Comparison of ENCODE assay signal across 10 cellular contexts in the genomic region with DNA sequence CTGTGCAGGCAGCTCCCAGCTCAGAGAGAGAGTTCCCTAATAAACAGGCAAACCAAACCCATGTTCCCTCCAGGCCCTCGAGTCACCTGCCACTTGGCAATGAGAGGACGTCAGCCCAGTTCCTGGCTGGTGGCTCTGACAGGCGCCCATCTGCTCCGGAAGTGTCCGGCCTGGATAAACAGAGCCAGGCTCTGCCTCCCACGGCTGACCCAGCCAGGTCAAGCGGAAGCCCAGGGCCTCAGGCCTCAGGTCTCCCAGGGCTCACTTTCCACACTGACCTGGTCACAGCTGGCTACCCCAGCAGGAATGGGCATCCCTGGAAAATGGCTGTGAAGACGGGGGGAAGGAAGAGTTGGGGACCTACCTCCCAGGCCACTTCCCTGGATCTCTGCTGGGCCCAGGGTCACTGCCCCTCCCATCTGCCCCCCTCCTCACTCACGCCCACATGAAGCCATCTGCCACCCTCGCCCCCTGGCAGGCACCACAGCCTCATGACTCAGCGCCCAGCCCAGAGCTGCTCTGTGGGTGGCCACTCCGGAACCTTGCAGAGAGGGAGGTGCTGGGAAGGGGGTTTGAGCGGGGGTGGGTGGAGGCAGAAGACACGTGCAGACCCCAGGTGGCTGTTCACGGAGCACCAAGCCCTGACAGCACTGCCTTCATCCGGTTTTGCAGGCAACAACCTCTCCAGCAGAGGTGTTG. TPM values are rescaled to one million over a fixed set of nuclear protein-coding genes. Genes with fewer than 3 reads are reported as not detected.
A peak's percentile ranks its signal among the peaks of the same experiment; 100 is the strongest.
DNase-seq lines count a peak whose midpoint lies in the region; ATAC-seq and TF ChIP-seq lines count a peak whose summit lies in the region.
"Had no signal": no experiment of that assay in that cellular context is flagged by ENCODE, and none has a peak within 500 bp of the region (broad histone marks: within the 10 kb centered on the region; RNA-seq: fewer than 3 reads in every experiment).

No MANE protein-coding gene starts in this region.

- H4K20me1 ChIP-seq in DND-41 (ENCODE audit: insufficient read depth, low read length): no peaks in the 10 kb centered on the region; the same call in 1 of the 2 replicates
- no peaks in the 10 kb centered on the region for H4K20me1 ChIP-seq in PC-3 (ENCODE audit: low read length)

- H3K9ac ChIP-seq in DND-41 (ENCODE audit: low read depth, low read length) (no peak overlapping the region), PC-3 (ENCODE audit: low read length) (no peak overlapping the region; the same call in 1 of the 2 replicates)

- intact Hi-C loops in PC-3 (cut with micrococcal nuclease): no loop called here

- no peaks in the 10 kb centered on the region for H3F3A ChIP-seq in PC-3 (ENCODE audit: low read length, unreplicated experiment)

- no peaks in the 10 kb centered on the region for H3K27me3 Mint-ChIP-seq in activated naive CD8-positive, alpha-beta T cell treated with anti-CD3 and anti-CD28 coated beads for 36 hours
- no peaks in the 10 kb centered on the region for H3K27me3 Mint-ChIP-seq in memory B cell

- no peaks in the 10 kb centered on the region for H3K79me2 ChIP-seq in DND-41 (ENCODE audit: insufficient read depth, low read length)
- H3K79me2 ChIP-seq in PC-3 (ENCODE audit: low read length): no peaks in the 10 kb centered on the region

- no peaks in the 10 kb centered on the region for H3K9me2 ChIP-seq in PC-3 (replicated peaks; ENCODE audit: low read length)

- H3K9me3 Mint-ChIP-seq in activated naive CD8-positive, alpha-beta T cell treated with anti-CD3 and anti-CD28 coated beads for 36 hours: no peaks in the 10 kb centered on the region
- H3K9me3 Mint-ChIP-seq in memory B cell: no peaks in the 10 kb centered on the region

- H3K4me1 ChIP-seq in DND-41 (ENCODE audit: insufficient read depth, low read length): no peaks in the 10 kb centered on the region
- H3K4me1 ChIP-seq in PC-3 (ENCODE audit: insufficient read depth, low read length): peaks cover 29% of the 10 kb centered on the region
- H3K4me1 ChIP-seq: ascending aorta had no signal

- H3K27ac Mint-ChIP-seq in activated naive CD8-positive, alpha-beta T cell treated with anti-CD3 and anti-CD28 coated beads for 36 hours: no peak overlapping the region
- peak overlapping the region; percentile 29 for H3K27ac Mint-ChIP-seq in memory B cell

- POLR2A ChIA-PET in PC-3 (lab: Charles Lee; ENCODE audit: unreplicated experiment): no interaction called here

- H3K9me3 ChIP-seq in DND-41 (ENCODE audit: insufficient read depth, low read length, severe bottlenecking) (no peaks in the 10 kb centered on the region), PC-3 (ENCODE audit: low read length) (no peaks in the 10 kb centered on the region)
- H3K9me3 ChIP-seq: ascending aorta had no signal

- H3K4me1 Mint-ChIP-seq in activated naive CD8-positive, alpha-beta T cell treated with anti-CD3 and anti-CD28 coated beads for 36 hours: peaks cover 27% of the 10 kb centered on the region
- H3K4me1 Mint-ChIP-seq in memory B cell: peaks cover 48% of the 10 kb centered on the region

- H3K4me3 Mint-ChIP-seq in activated naive CD8-positive, alpha-beta T cell treated with anti-CD3 and anti-CD28 coated beads for 36 hours: no peak overlapping the region
- peak overlapping the region; percentile 46 for H3K4me3 Mint-ChIP-seq in memory B cell

- CTCF ChIA-PET in PC-3 (lab: Charles Lee): no interaction called here

- H3K27ac ChIP-seq in DND-41 (ENCODE audit: low read length) (no peak overlapping the region), PC-3 (ENCODE audit: low read length) (peak overlapping the region; percentile 27)
- H3K27ac ChIP-seq: ascending aorta had no signal

- H3K36me3 ChIP-seq in DND-41 (ENCODE audit: insufficient read depth, low read length) (no peaks in the 10 kb centered on the region), PC-3 (ENCODE audit: low read depth, low read length) (no peaks in the 10 kb centered on the region)
- H3K36me3 ChIP-seq: ascending aorta had no signal

- H3K4me3 ChIP-seq in DND-41 (ENCODE audit: low read depth in 1 of 2, low read length in 2 of 2) (no peak overlapping the region), PC-3 (ENCODE audit: low read length) (no peak overlapping the region)
- H3K4me3 ChIP-seq: ascending aorta, skin epidermis had no signal

- H2AFZ ChIP-seq in DND-41 (ENCODE audit: low read depth, low read length): no peak overlapping the region
- peak overlapping the region; percentile 46 for H2AFZ ChIP-seq in PC-3 (ENCODE audit: low read length)

- no peaks in the 10 kb centered on the region for H3K36me3 Mint-ChIP-seq in activated naive CD8-positive, alpha-beta T cell treated with anti-CD3 and anti-CD28 coated beads for 36 hours
- H3K36me3 Mint-ChIP-seq in memory B cell: no peaks in the 10 kb centered on the region

- TF ChIP-seq CTCF in DND-41 (IDR thresholded peaks at IDR 0.05; ENCODE audit: borderline replicate concordance, extremely low read depth, low read length, poor library complexity, severe bottlenecking): no peak
- no peak for TF ChIP-seq CTCF in PC-3 (conservative IDR thresholded peaks at IDR 0.05; ENCODE audit: low read depth, low read length)

- ATAC-seq in DND-41 (ENCODE audit: insufficient read depth, low read depth) (peak; percentile 76), PC-3 (peak; percentile 80), memory B cell (ENCODE audit: low read depth) (peak; percentile 42)

- no TSS peak for BruUV-seq in PC-3 (replicated peaks; lab: Mats Ljungman, UMichigan)

- peak; percentile 47 for DNase-seq in DND-41
- peak; percentile 44 for DNase-seq in PC-3
- DNase-seq in activated naive CD8-positive, alpha-beta T cell treated with anti-CD3 and anti-CD28 coated beads for 36 hours: peak; percentile 29
- no peak for DNase-seq in memory B cell (ENCODE audit: low spot score in 2 of 2)
- DNase-seq in globus pallidus (ENCODE audit: low spot score): no peak
- DNase-seq in NOMO-1 treated with dmso at 0.1 percent for 144 hours (lab: John Stamatoyannopoulos, UW; ENCODE audit: unreplicated experiment): no peak
- no peak for DNase-seq in AG08396 (ENCODE audit: low spot score)
- no peak for DNase-seq in NCI-H1105 treated with DMSO at 0.1 percent for 48 hours (lab: John Stamatoyannopoulos, UW)

- no peak overlapping the region for H3K4me2 ChIP-seq in DND-41 (ENCODE audit: insufficient read depth, low read length)
- H3K4me2 ChIP-seq in PC-3 (ENCODE audit: low read length): peak overlapping the region; percentile 10; the same call in 1 of the 2 replicates

- H3K27me3 ChIP-seq in DND-41 (ENCODE audit: insufficient read depth, low read length, poor library complexity): peaks cover 3% of the 10 kb centered on the region
- H3K27me3 ChIP-seq in PC-3 (ENCODE audit: low read length): no peaks in the 10 kb centered on the region
- H3K27me3 ChIP-seq: ascending aorta had no signal

RNA-seq across cellular contexts. Expression of gene DUSP5, which starts 37.4 kb away (rescaled TPM):
- 205 and 206 TPM in 2 replicates for total RNA-seq in PC-3 (2014; rRNA removed)
- 10 to 100 TPM; 30.1 to 31.4 TPM for total RNA-seq in activated naive CD8-positive, alpha-beta T cell treated with anti-CD3 and anti-CD28 coated beads for 36 hours

Comparison
In these comparisons a context has a peak if more than half of its experiments do, and no peak if none do; other contexts are left out.
1. DNase-seq: peak in DND-41 (single experiment), PC-3 (single experiment) and activated naive CD8-positive, alpha-beta T cell treated with anti-CD3 and anti-CD28 coated beads for 36 hours (single experiment); none in memory B cell (0 of 2), globus pallidus (single experiment), NOMO-1 treated with dmso at 0.1 percent for 144 hours (single experiment), AG08396 (single experiment) and NCI-H1105 treated with DMSO at 0.1 percent for 48 hours (single experiment).
2. Peak in every context shown above with its lines, with median percentiles within 50 percentile points of each other: ATAC-seq.